ENCODE assay signal across 9 cellular contexts in genomic region chr1:159171688-159172501, GRCh38. TPM values are rescaled to one million over a fixed set of nuclear protein-coding genes. Genes with fewer than 3 reads are reported as not detected.
DNase-seq lines count a peak whose midpoint lies in the region; ATAC-seq, FAIRE-seq and TF ChIP-seq lines count a peak whose summit lies in the region.
"Had no signal": no experiment of that assay in that cellular context is flagged by ENCODE, and none has a peak within 500 bp of the region (broad histone marks: within the 10 kb centered on the region; RNA-seq: fewer than 3 reads in every experiment).

No MANE protein-coding gene starts in this region.

- intact Hi-C loops in dendritic cell treated with granulocyte-macrophage colony-stimulating factor and Interleukin-4, amounts not matched to agents 40 ng/mL and 50 ng/mL, for 4 days (cut with micrococcal nuclease): no loop called here
- intact Hi-C loops in mucosa of descending colon (cut with DNase I, micrococcal nuclease): no loop called here
- intact Hi-C loops in upper lobe of right lung (cut with DNase I): no loop called here

- peak overlapping the region; percentile 42 for H3K4me3 Mint-ChIP-seq in dendritic cell treated with granulocyte-macrophage colony-stimulating factor and Interleukin-4, amounts not matched to agents 40 ng/mL and 50 ng/mL, for 4 days

- FAIRE-seq in GM19239 (lab: Jason Lieb, UNC): no peak

- ATAC-seq in mucosa of descending colon (peak; percentile 26), upper lobe of right lung (peak; percentile 21), GM21723 (IDR thresholded peaks at IDR 0.05; ENCODE audit: unreplicated experiment) (no peak), GM21576 (IDR thresholded peaks at IDR 0.05; ENCODE audit: unreplicated experiment) (no peak)

- no peaks in the 10 kb centered on the region for H3K9me3 Mint-ChIP-seq in dendritic cell treated with granulocyte-macrophage colony-stimulating factor and Interleukin-4, amounts not matched to agents 40 ng/mL and 50 ng/mL, for 4 days

- no peaks in the 10 kb centered on the region for H3K36me3 Mint-ChIP-seq in dendritic cell treated with granulocyte-macrophage colony-stimulating factor and Interleukin-4, amounts not matched to agents 40 ng/mL and 50 ng/mL, for 4 days (ENCODE audit: low read depth)

- peaks cover 64% of the 10 kb centered on the region for H3K27me3 Mint-ChIP-seq in dendritic cell treated with granulocyte-macrophage colony-stimulating factor and Interleukin-4, amounts not matched to agents 40 ng/mL and 50 ng/mL, for 4 days

- no peak overlapping the region for H3K27ac ChIP-seq in upper lobe of right lung

- no peaks in the 10 kb centered on the region for H3K4me1 ChIP-seq in mucosa of descending colon (ENCODE audit: low read depth)
- no peaks in the 10 kb centered on the region for H3K4me1 ChIP-seq in upper lobe of right lung

- no peaks in the 10 kb centered on the region for H3K36me3 ChIP-seq in mucosa of descending colon (ENCODE audit: low read depth)
- no peaks in the 10 kb centered on the region for H3K36me3 ChIP-seq in upper lobe of right lung

- peaks cover 65% of the 10 kb centered on the region for H3K27me3 ChIP-seq in upper lobe of right lung

- H3K4me3 ChIP-seq in mucosa of descending colon: no peak overlapping the region
- H3K4me3 ChIP-seq in upper lobe of right lung: no peak overlapping the region

- TF ChIP-seq CTCF in mucosa of descending colon (IDR thresholded peaks at IDR 0.05) (no peak), upper lobe of right lung (IDR thresholded peaks at IDR 0.05) (no peak)

- H3K27ac Mint-ChIP-seq in dendritic cell treated with granulocyte-macrophage colony-stimulating factor and Interleukin-4, amounts not matched to agents 40 ng/mL and 50 ng/mL, for 4 days: peak overlapping the region; percentile 37

- peak; percentile 34 for DNase-seq in NCI-H748 (lab: John Stamatoyannopoulos, UW; ENCODE audit: unreplicated experiment)
- DNase-seq in NCI-H748 treated with DMSO at 0.1 percent for 48 hours (lab: John Stamatoyannopoulos, UW): no peak
- DNase-seq in mucosa of descending colon: peak in 1 of 3 donors; percentile 26
- DNase-seq in upper lobe of right lung: no peak
- no peak for DNase-seq in GM19239 (ENCODE audit: insufficient read length, low spot score)

- no peaks in the 10 kb centered on the region for H3K9me3 ChIP-seq in mucosa of descending colon
- no peaks in the 10 kb centered on the region for H3K9me3 ChIP-seq in upper lobe of right lung

- peaks cover 37% of the 10 kb centered on the region for H3K4me1 Mint-ChIP-seq in dendritic cell treated with granulocyte-macrophage colony-stimulating factor and Interleukin-4, amounts not matched to agents 40 ng/mL and 50 ng/mL, for 4 days (ENCODE audit: low read depth)

RNA-seq across cellular contexts. Expression of gene CADM3, which starts 0.5 kb away (rescaled TPM):
- total RNA-seq in mucosa of descending colon (10 to 100 TPM in 2 of 3 donors, 1 to 10 TPM in 1; 2.7 to 23.3 (median 10.3) TPM), upper lobe of right lung (1.7 TPM)

RNA-seq across cellular contexts. Expression of gene ACKR1, which starts 32.8 kb away (rescaled TPM):
- 10 to 100 TPM; 19.5 to 30.4 (median 27.6) TPM for total RNA-seq in mucosa of descending colon
- 146 TPM for total RNA-seq in upper lobe of right lung
- total RNA-seq: LHCN-M2 had no signal

Comparison
In these comparisons a context has a peak if more than half of its experiments do, and no peak if none do; other contexts are left out.
1. ATAC-seq: peak in mucosa of descending colon (single experiment) and upper lobe of right lung (single experiment); none in GM21723 (single experiment) and GM21576 (single experiment).